Comparison of ENCODE assay signal across 1 cellular context in the genomic region with DNA sequence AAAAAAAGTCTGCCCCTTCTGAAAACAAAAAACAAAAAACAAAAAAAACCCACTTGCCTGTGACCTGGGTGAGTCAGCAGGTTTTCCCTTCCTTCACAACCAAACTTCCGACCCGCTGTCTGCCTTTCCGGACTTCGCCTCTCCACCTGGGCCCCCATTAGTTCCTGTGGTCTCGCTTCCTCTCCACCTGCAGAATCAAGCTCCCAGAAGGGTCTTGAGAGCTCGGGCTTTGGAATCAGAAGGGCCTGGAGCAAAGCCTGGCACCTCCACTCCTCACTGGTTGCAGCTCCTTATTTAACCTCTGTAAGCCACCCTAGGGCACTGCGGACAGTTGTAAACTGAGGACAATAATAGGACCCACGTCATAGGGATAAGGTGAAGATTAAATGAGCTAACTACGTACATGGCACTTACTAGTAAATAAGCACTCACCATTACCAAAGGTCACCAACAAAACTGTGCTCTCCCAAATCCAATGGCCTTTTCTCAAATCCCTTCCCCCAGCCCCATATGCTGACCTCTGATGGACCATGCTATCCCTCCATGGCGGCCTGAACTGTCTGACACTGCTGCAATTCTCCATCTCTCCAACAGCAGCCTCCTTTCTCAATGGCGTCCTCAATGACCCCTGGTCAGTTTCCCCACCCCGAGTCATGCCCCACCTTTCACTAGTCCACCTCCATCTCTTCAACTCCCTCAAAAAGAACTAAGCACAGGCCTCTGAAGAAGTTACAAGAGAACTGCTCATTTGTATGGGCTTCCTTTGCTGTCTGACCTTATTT.
TF ChIP-seq lines count a peak whose summit lies in the region.

No MANE protein-coding gene starts in this region.

TF ChIP-seq in WTC11, 78 proteins besides CTCF, POLR2A, EP300 and RAD21 (continued from another document):
- TF ChIP-seq STAT6 (CRISPR knock-in tag; conservative IDR thresholded peaks at IDR 0.05; ENCODE audit: low read depth), result no peak
